ENCODE assay signal across 1 cellular context in genomic region chr1:164184273-164184672, GRCh38.
TF ChIP-seq lines count a peak whose summit lies in the region.

No MANE protein-coding gene starts in this region.

TF ChIP-seq in WTC11, 78 proteins besides CTCF, POLR2A, EP300 and RAD21 (continued from another document):
- TF ChIP-seq IRF2 (CRISPR knock-in tag; IDR thresholded peaks at IDR 0.05; ENCODE audit: borderline replicate concordance, low read depth), result no peak
- TF ChIP-seq PRDM15 (CRISPR knock-in tag; IDR thresholded peaks at IDR 0.05), result no peak
- no peak for TF ChIP-seq RORB (CRISPR knock-in tag; IDR thresholded peaks at IDR 0.05)
- no peak for TF ChIP-seq STAT6 (CRISPR knock-in tag; conservative IDR thresholded peaks at IDR 0.05; ENCODE audit: low read depth)
- no peak for TF ChIP-seq ZNF281 (CRISPR knock-in tag; IDR thresholded peaks at IDR 0.05)
- no peak for TF ChIP-seq OVOL2 (CRISPR knock-in tag; IDR thresholded peaks at IDR 0.05; ENCODE audit: borderline replicate concordance)
- TF ChIP-seq ZNF671 (CRISPR knock-in tag; IDR thresholded peaks at IDR 0.05), result no peak
